ENCODE assay signal across 1 cellular context in genomic region chr13:49996951-49997895, GRCh38.
TF ChIP-seq lines count a peak whose summit lies in the region.

Gene TRIM13, plus strand, starts transcription at chr13:49997042. Its CDS starts 14,899 bp downstream, at chr13:50011941.

TF ChIP-seq in K562, 482 proteins besides CTCF, POLR2A, EP300 and RAD21 (continued from another document and continues in another):
- TF ChIP-seq NR4A1 (CRISPR knock-in tag; IDR thresholded peaks at IDR 0.05): no peak
- TF ChIP-seq NR4A1 (tag; IDR thresholded peaks at IDR 0.05): no peak
- TF ChIP-seq ZNF778 (CRISPR knock-in tag; IDR thresholded peaks at IDR 0.05): no peak
- no peak for TF ChIP-seq XRCC4 (IDR thresholded peaks at IDR 0.05; ENCODE audit: extremely low read depth, insufficient read depth, insufficient read length)
- TF ChIP-seq ZNF277 (CRISPR knock-in tag; IDR thresholded peaks at IDR 0.05; ENCODE audit: borderline replicate concordance): no peak
- no peak for TF ChIP-seq ZNF644 (tag; IDR thresholded peaks at IDR 0.05; ENCODE audit: low read depth)
- TF ChIP-seq SOX6 (IDR thresholded peaks at IDR 0.05): no peak
- no peak for TF ChIP-seq BDP1 (IDR thresholded peaks at IDR 0.05; ENCODE audit: insufficient read depth, insufficient read length)
- peak; percentile 98 for TF ChIP-seq ZNF740 (CRISPR knock-in tag; IDR thresholded peaks at IDR 0.05)
- peak in 1 of 2 experiments; percentile 88; a peak in 2 of 4 replicates for TF ChIP-seq ZNF740 (tag; IDR thresholded peaks at IDR 0.05)
- no peak for TF ChIP-seq SFPQ (IDR thresholded peaks at IDR 0.05; ENCODE audit: low read depth, low read length)
- TF ChIP-seq FOXM1 (IDR thresholded peaks at IDR 0.05; ENCODE audit: low read depth): no peak
- TF ChIP-seq FOXM1 (CRISPR knock-in tag; IDR thresholded peaks at IDR 0.05; ENCODE audit: low read depth): no peak
- no peak for TF ChIP-seq DNMT1 (IDR thresholded peaks at IDR 0.05)
- TF ChIP-seq NFE2L1 (tag; IDR thresholded peaks at IDR 0.05; ENCODE audit: borderline replicate concordance, low read depth): no peak
- 0 out of 4 replicates have a peak, but pooled peaks of 1 of the 2 experiments have one; percentile 56 for TF ChIP-seq BCLAF1 (IDR thresholded peaks at IDR 0.05; ENCODE audit: borderline replicate concordance in 1 of 2, control insufficient read depth in 1 of 2, low read depth in 2 of 2, low read length in 1 of 2)
- TF ChIP-seq ZNF146 (CRISPR knock-in tag; IDR thresholded peaks at IDR 0.05; ENCODE audit: unreplicated experiment): no peak
- TF ChIP-seq SRF (CRISPR knock-in tag; IDR thresholded peaks at IDR 0.05): no peak
- no peak for TF ChIP-seq E2F4 (CRISPR knock-in tag; IDR thresholded peaks at IDR 0.05; ENCODE audit: low read depth)
- TF ChIP-seq ATF6 (CRISPR knock-in tag; IDR thresholded peaks at IDR 0.05): no peak
- no peak for TF ChIP-seq CHCHD3 (CRISPR knock-in tag; IDR thresholded peaks at IDR 0.05)
- no peak for TF ChIP-seq RFX1 (IDR thresholded peaks at IDR 0.05)
- TF ChIP-seq CBX1 (IDR thresholded peaks at IDR 0.05; ENCODE audit: low read depth): 0 out of 2 replicates have a peak, but pooled peaks have one; percentile 35
- no peak for TF ChIP-seq ZNF561 (CRISPR knock-in tag; conservative IDR thresholded peaks at IDR 0.05)
- TF ChIP-seq NFE2 (IDR thresholded peaks at IDR 0.05; ENCODE audit: low read depth): no peak
- TF ChIP-seq ZEB2 (IDR thresholded peaks at IDR 0.05): no peak
- no peak for TF ChIP-seq CBX3 (IDR thresholded peaks at IDR 0.05; ENCODE audit: borderline replicate concordance in 1 of 2, low read length in 2 of 2)
- 0 out of 2 replicates have a peak, but pooled peaks have one; percentile 18 for TF ChIP-seq GATAD2A (IDR thresholded peaks at IDR 0.05)
- TF ChIP-seq NUFIP1 (IDR thresholded peaks at IDR 0.05; ENCODE audit: partially characterized antibody): no peak
- TF ChIP-seq PYGO2 (tag; IDR thresholded peaks at IDR 0.05): no peak
- TF ChIP-seq EP400 (IDR thresholded peaks at IDR 0.05): peak; percentile 78
- TF ChIP-seq UBTF (IDR thresholded peaks at IDR 0.05; ENCODE audit: borderline replicate concordance in 1 of 2, low read depth in 2 of 2, low read length in 2 of 2): peak in 1 of 2 experiments; percentile 72; a peak in 2 of 4 replicates
- no peak for TF ChIP-seq POLR3G (IDR thresholded peaks at IDR 0.05; ENCODE audit: extremely low read depth, insufficient read length, insufficient replicate concordance)
- no peak for TF ChIP-seq MYBL2 (IDR thresholded peaks at IDR 0.05; ENCODE audit: low read depth)
- TF ChIP-seq MYBL2 (CRISPR knock-in tag; IDR thresholded peaks at IDR 0.05; ENCODE audit: borderline replicate concordance): no peak
- no peak for TF ChIP-seq MAFF (IDR thresholded peaks at IDR 0.05; ENCODE audit: low read length)
- TF ChIP-seq GTF2E2 (tag; IDR thresholded peaks at IDR 0.05): no peak
- no peak for TF ChIP-seq ZBTB5 (IDR thresholded peaks at IDR 0.05)
- no peak for TF ChIP-seq POU5F1 (IDR thresholded peaks at IDR 0.05; ENCODE audit: borderline replicate concordance, low read depth, low read length, partially characterized antibody)
- no peak for TF ChIP-seq DPF2 (IDR thresholded peaks at IDR 0.05)
- no peak for TF ChIP-seq ZNF75A (CRISPR knock-in tag; IDR thresholded peaks at IDR 0.05)
- no peak for TF ChIP-seq BCOR (IDR thresholded peaks at IDR 0.05)
- TF ChIP-seq MXD1 (CRISPR knock-in tag; IDR thresholded peaks at IDR 0.05; ENCODE audit: borderline replicate concordance, poor library complexity, severe bottlenecking): no peak
- TF ChIP-seq ZNF707 (CRISPR knock-in tag; conservative IDR thresholded peaks at IDR 0.05): no peak
- no peak for TF ChIP-seq TRIM24 (IDR thresholded peaks at IDR 0.05)
- no peak for TF ChIP-seq ZNF347 (CRISPR knock-in tag; IDR thresholded peaks at IDR 0.05; ENCODE audit: low read depth)
- TF ChIP-seq L3MBTL2 (IDR thresholded peaks at IDR 0.05): peak; percentile 11; the same call in 1 of the 2 replicates
- no peak for TF ChIP-seq ZBTB49 (CRISPR knock-in tag; IDR thresholded peaks at IDR 0.05; ENCODE audit: borderline replicate concordance)
- 0 out of 2 replicates have a peak, but pooled peaks have one; percentile 19 for TF ChIP-seq ERF (CRISPR knock-in tag; IDR thresholded peaks at IDR 0.05)
- no peak for TF ChIP-seq WHSC1 (IDR thresholded peaks at IDR 0.05; ENCODE audit: low read length)
- no peak for TF ChIP-seq PTRF (tag; IDR thresholded peaks at IDR 0.05)
- no peak for TF ChIP-seq CBFB (CRISPR knock-in tag; IDR thresholded peaks at IDR 0.05)
